Comparison of ENCODE assay signal across 18 cellular contexts in genomic region chr2:46387886-46388515, GRCh38.
DNase-seq lines count a peak whose midpoint lies in the region; ATAC-seq and FAIRE-seq lines count a peak whose summit lies in the region.
"Had no signal": no experiment of that assay in that cellular context is flagged by ENCODE, and none has a peak within 500 bp of the region (broad histone marks: within the 10 kb centered on the region; RNA-seq: fewer than 3 reads in every experiment).

No MANE protein-coding gene starts in this region.

- peak overlapping the region in 1 of 2 donors; percentile 23 for H3K27ac ChIP-seq in small intestine (ENCODE audit: low read depth in 1 of 2, low read length in 1 of 2)
- H3K27ac ChIP-seq: cardiac muscle cell, uterus had no signal

- no peaks in the 10 kb centered on the region for H3K9me3 ChIP-seq in small intestine (ENCODE audit: control insufficient read depth, low read depth)
- H3K9me3 ChIP-seq: uterus had no signal

- H3K36me3 Mint-ChIP-seq in stimulated activated naive B cell treated with anti-CD40 and anti-IgM and Interleukin-4, amounts not matched to agents 10 μg/mL and 1 μg/mL and 100 μg/mL, for 72 hours = no peaks in the 10 kb centered on the region
- H3K36me3 Mint-ChIP-seq in immature natural killer cell = no peaks in the 10 kb centered on the region
- H3K36me3 Mint-ChIP-seq: activated CD4-positive, alpha-beta memory T cell treated with anti-CD3 and anti-CD28 coated beads for 36 hours had no signal

- DNase-seq in Ammon's horn (ENCODE audit: low spot score) = peak; percentile 89
- peak; percentile 97 for DNase-seq in SK-MEL-5 (ENCODE audit: low read depth, low spot score)
- DNase-seq in hypothalamus (lab: John Stamatoyannopoulos, UW) = peak in 35 of 51 donors; percentile 9 to 79 (median 39)
- DNase-seq in putamen (ENCODE audit: low spot score) = peak; percentile 86
- DNase-seq in stimulated activated naive B cell treated with anti-CD40 and anti-IgM and Interleukin-4, amounts not matched to agents 10 μg/mL and 1 μg/mL and 100 μg/mL, for 72 hours = no peak
- DNase-seq in immature natural killer cell = no peak
- DNase-seq in small intestine = no peak
- DNase-seq in activated T-cell treated with anti-CD3 and anti-CD28 coated beads for 4 hours = no peak
- DNase-seq: activated CD4-positive, alpha-beta memory T cell treated with anti-CD3 and anti-CD28 coated beads for 36 hours; COR-L47; effector memory CD8-positive, alpha-beta T cell; HFFc6; NCI-H1436 treated with DMSO at 0.1 percent for 48 hours; stimulated activated naive CD4-positive, alpha-beta T cell had no signal

- 94 to 96% (median 96%) methylated on average over 5 of the region's 5 CpGs for WGBS in small intestine, 3 donors

- H3K27me3 ChIP-seq in small intestine (ENCODE audit: control insufficient read depth in 2 of 2, insufficient read depth in 2 of 2, low read length in 2 of 2) = no peaks in the 10 kb centered on the region
- H3K27me3 ChIP-seq: uterus had no signal

- no peak for ATAC-seq in stimulated activated naive B cell treated with anti-CD40 and anti-IgM and Interleukin-4, amounts not matched to agents 10 μg/mL and 1 μg/mL and 100 μg/mL, for 72 hours (replicated peaks)
- ATAC-seq: activated T-helper 17 cell treated with anti-CD3 and anti-CD28 coated beads, Interleukin-2, amount 50 U/mL, for 72 hours; effector memory CD8-positive, alpha-beta T cell had no signal

- H3K4me3 ChIP-seq in small intestine (ENCODE audit: low read depth in 1 of 2, low read length in 2 of 2) = no peak overlapping the region
- H3K4me3 ChIP-seq: cardiac muscle cell, uterus had no signal

- no peaks in the 10 kb centered on the region for H3K4me1 ChIP-seq in small intestine (ENCODE audit: control insufficient read depth in 2 of 2, insufficient read depth in 1 of 2, low read depth in 1 of 2, low read length in 1 of 2)
- H3K4me1 ChIP-seq: uterus had no signal

- peaks cover 6 to 19% of the 10 kb centered on the region in 2 donors for H3K27me3 Mint-ChIP-seq in stimulated activated naive B cell treated with anti-CD40 and anti-IgM and Interleukin-4, amounts not matched to agents 10 μg/mL and 1 μg/mL and 100 μg/mL, for 72 hours
- peaks cover 2 to 5% (median 2%) of the 10 kb centered on the region in 3 donors for H3K27me3 Mint-ChIP-seq in immature natural killer cell (ENCODE audit: low read depth in 3 of 3)

- in situ Hi-C loops in SK-MEL-5 (cut with HindIII; ENCODE audit: low pct_unique_long_range_greater_than_20kb, low sequenced_read_pairs) = no loop called here

- H3K4me1 Mint-ChIP-seq in stimulated activated naive B cell treated with anti-CD40 and anti-IgM and Interleukin-4, amounts not matched to agents 10 μg/mL and 1 μg/mL and 100 μg/mL, for 72 hours = no peaks in the 10 kb centered on the region
- no peaks in the 10 kb centered on the region for H3K4me1 Mint-ChIP-seq in immature natural killer cell
- H3K4me1 Mint-ChIP-seq: activated T-helper 17 cell treated with anti-CD3 and anti-CD28 coated beads, Interleukin-2, amount 50 U/mL, for 72 hours had no signal

- H3K4me3 Mint-ChIP-seq in stimulated activated naive B cell treated with anti-CD40 and anti-IgM and Interleukin-4, amounts not matched to agents 10 μg/mL and 1 μg/mL and 100 μg/mL, for 72 hours = no peak overlapping the region
- no peak overlapping the region for H3K4me3 Mint-ChIP-seq in immature natural killer cell
- H3K4me3 Mint-ChIP-seq: activated CD4-positive, alpha-beta memory T cell treated with anti-CD3 and anti-CD28 coated beads for 36 hours; activated T-helper 17 cell treated with anti-CD3 and anti-CD28 coated beads, Interleukin-2, amount 50 U/mL, for 72 hours; HFFc6 had no signal

- H3K27ac Mint-ChIP-seq in stimulated activated naive B cell treated with anti-CD40 and anti-IgM and Interleukin-4, amounts not matched to agents 10 μg/mL and 1 μg/mL and 100 μg/mL, for 72 hours = no peak overlapping the region
- no peak overlapping the region for H3K27ac Mint-ChIP-seq in immature natural killer cell
- H3K27ac Mint-ChIP-seq: activated CD4-positive, alpha-beta memory T cell treated with anti-CD3 and anti-CD28 coated beads for 36 hours; activated T-helper 17 cell treated with anti-CD3 and anti-CD28 coated beads, Interleukin-2, amount 50 U/mL, for 72 hours; effector memory CD8-positive, alpha-beta T cell; HFFc6; progenitor cell of endocrine pancreas had no signal

- peaks cover 3 to 7% of the 10 kb centered on the region in 2 donors for H3K36me3 ChIP-seq in small intestine (ENCODE audit: control insufficient read depth in 2 of 2, insufficient read depth in 2 of 2, low read length in 2 of 2)
- H3K36me3 ChIP-seq: cardiac muscle cell, uterus had no signal

- no peak for FAIRE-seq in small intestine (lab: Jason Lieb, UNC)

- H3K9me3 Mint-ChIP-seq in stimulated activated naive B cell treated with anti-CD40 and anti-IgM and Interleukin-4, amounts not matched to agents 10 μg/mL and 1 μg/mL and 100 μg/mL, for 72 hours = no peaks in the 10 kb centered on the region
- H3K9me3 Mint-ChIP-seq in immature natural killer cell = no peaks in the 10 kb centered on the region
- H3K9me3 Mint-ChIP-seq: activated CD4-positive, alpha-beta memory T cell treated with anti-CD3 and anti-CD28 coated beads for 36 hours; activated T-helper 17 cell treated with anti-CD3 and anti-CD28 coated beads, Interleukin-2, amount 50 U/mL, for 72 hours; effector memory CD8-positive, alpha-beta T cell; HFFc6 had no signal

Comparison
In these comparisons a context has a peak if more than half of its experiments do, and no peak if none do; other contexts are left out.
1. DNase-seq: peak in Ammon's horn (single experiment), SK-MEL-5 (single experiment), hypothalamus (35 of 51) and putamen (single experiment); none in stimulated activated naive B cell treated with anti-CD40 and anti-IgM and Interleukin-4, amounts not matched to agents 10 μg/mL and 1 μg/mL and 100 μg/mL, for 72 hours (single experiment), immature natural killer cell (0 of 3), small intestine (single experiment) and activated T-cell treated with anti-CD3 and anti-CD28 coated beads for 4 hours (single experiment).